Comparison of ENCODE assay signal across 1 cellular context in genomic region chr3:129107793-129108192, GRCh38.
TF ChIP-seq lines count a peak whose summit lies in the region.

No MANE protein-coding gene starts in this region.

TF ChIP-seq in WTC11, 78 proteins besides CTCF, POLR2A, EP300 and RAD21 (continued from another document):
- TF ChIP-seq, protein P1, sequence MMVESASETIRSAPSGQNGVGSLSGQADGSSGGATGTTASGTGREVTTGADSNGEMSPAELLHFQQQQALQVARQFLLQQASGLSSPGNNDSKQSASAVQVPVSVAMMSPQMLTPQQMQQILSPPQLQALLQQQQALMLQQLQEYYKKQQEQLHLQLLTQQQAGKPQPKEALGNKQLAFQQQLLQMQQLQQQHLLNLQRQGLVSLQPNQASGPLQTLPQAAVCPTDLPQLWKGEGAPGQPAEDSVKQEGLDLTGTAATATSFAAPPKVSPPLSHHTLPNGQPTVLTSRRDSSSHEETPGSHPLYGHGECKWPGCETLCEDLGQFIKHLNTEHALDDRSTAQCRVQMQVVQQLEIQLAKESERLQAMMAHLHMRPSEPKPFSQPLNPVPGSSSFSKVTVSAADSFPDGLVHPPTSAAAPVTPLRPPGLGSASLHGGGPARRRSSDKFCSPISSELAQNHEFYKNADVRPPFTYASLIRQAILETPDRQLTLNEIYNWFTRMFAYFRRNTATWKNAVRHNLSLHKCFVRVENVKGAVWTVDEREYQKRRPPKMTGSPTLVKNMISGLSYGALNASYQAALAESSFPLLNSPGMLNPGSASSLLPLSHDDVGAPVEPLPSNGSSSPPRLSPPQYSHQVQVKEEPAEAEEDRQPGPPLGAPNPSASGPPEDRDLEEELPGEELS (CRISPR knock-in tag; IDR thresholded peaks at IDR 0.05) = no peak
- TF ChIP-seq ZNF219 (CRISPR knock-in tag; IDR thresholded peaks at IDR 0.05; ENCODE audit: borderline replicate concordance) = no peak
- TF ChIP-seq NFYB (CRISPR knock-in tag; conservative IDR thresholded peaks at IDR 0.05; ENCODE audit: low read depth) = no peak
- TF ChIP-seq, protein P2, sequence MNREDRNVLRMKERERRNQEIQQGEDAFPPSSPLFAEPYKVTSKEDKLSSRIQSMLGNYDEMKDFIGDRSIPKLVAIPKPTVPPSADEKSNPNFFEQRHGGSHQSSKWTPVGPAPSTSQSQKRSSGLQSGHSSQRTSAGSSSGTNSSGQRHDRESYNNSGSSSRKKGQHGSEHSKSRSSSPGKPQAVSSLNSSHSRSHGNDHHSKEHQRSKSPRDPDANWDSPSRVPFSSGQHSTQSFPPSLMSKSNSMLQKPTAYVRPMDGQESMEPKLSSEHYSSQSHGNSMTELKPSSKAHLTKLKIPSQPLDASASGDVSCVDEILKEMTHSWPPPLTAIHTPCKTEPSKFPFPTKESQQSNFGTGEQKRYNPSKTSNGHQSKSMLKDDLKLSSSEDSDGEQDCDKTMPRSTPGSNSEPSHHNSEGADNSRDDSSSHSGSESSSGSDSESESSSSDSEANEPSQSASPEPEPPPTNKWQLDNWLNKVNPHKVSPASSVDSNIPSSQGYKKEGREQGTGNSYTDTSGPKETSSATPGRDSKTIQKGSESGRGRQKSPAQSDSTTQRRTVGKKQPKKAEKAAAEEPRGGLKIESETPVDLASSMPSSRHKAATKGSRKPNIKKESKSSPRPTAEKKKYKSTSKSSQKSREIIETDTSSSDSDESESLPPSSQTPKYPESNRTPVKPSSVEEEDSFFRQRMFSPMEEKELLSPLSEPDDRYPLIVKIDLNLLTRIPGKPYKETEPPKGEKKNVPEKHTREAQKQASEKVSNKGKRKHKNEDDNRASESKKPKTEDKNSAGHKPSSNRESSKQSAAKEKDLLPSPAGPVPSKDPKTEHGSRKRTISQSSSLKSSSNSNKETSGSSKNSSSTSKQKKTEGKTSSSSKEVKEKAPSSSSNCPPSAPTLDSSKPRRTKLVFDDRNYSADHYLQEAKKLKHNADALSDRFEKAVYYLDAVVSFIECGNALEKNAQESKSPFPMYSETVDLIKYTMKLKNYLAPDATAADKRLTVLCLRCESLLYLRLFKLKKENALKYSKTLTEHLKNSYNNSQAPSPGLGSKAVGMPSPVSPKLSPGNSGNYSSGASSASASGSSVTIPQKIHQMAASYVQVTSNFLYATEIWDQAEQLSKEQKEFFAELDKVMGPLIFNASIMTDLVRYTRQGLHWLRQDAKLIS (CRISPR knock-in tag; IDR thresholded peaks at IDR 0.05; ENCODE audit: borderline replicate concordance) = no peak
- TF ChIP-seq NR3C1 (CRISPR knock-in tag; conservative IDR thresholded peaks at IDR 0.05; ENCODE audit: low read depth) = no peak
- TF ChIP-seq ETV6 (CRISPR knock-in tag; IDR thresholded peaks at IDR 0.05) = no peak
- TF ChIP-seq RORB (CRISPR knock-in tag; IDR thresholded peaks at IDR 0.05) = no peak
- no peak for TF ChIP-seq SOX15 (CRISPR knock-in tag; IDR thresholded peaks at IDR 0.05)
- TF ChIP-seq TP53 (CRISPR knock-in tag; IDR thresholded peaks at IDR 0.05) = no peak
- no peak for TF ChIP-seq ZNF263 (CRISPR knock-in tag; IDR thresholded peaks at IDR 0.05; ENCODE audit: low read depth)
